In genomic region chr10:116109881-116110280, GRCh38 we compare ENCODE assay signal across 15 cellular contexts.
A peak's percentile ranks its signal among the peaks of the same experiment; 100 is the strongest.
DNase-seq lines count a peak whose midpoint lies in the region; ATAC-seq and TF ChIP-seq lines count a peak whose summit lies in the region.
"Had no signal": no experiment of that assay in that cellular context is flagged by ENCODE, and none has a peak within 500 bp of the region (broad histone marks: within the 10 kb centered on the region; RNA-seq: fewer than 3 reads in every experiment).

No MANE protein-coding gene starts in this region.

- H2AFZ ChIP-seq in mesenchymal stem cell (ENCODE audit: low read depth, low read length) = no peak overlapping the region

- H2BK120ac ChIP-seq in mesenchymal stem cell (ENCODE audit: low read depth, low read length) = no peak overlapping the region

- peak; percentile 19 for ATAC-seq in stimulated activated naive CD8-positive, alpha-beta T cell treated with anti-CD3 and anti-CD28 coated beads, Interleukin-15, amount 100 ng/mL, for 72 hours
- ATAC-seq in stimulated activated naive CD8-positive, alpha-beta T cell treated with anti-CD3 and anti-CD28 coated beads, Interleukin-15, Interleukin-2, amounts not matched to agents 100 U/mL and 50 U/mL, for 24 hours = no peak

- H3K9ac ChIP-seq in mesenchymal stem cell (ENCODE audit: low read length) = no peak overlapping the region

- H3K4me1 ChIP-seq in mesenchymal stem cell (ENCODE audit: control insufficient read depth, insufficient read depth, low read depth, low read length) = peaks cover 19% of the 10 kb centered on the region
- peaks cover 0 to 5% (median 0%) of the 10 kb centered on the region in 4 donors for H3K4me1 ChIP-seq in stomach

- no peak overlapping the region for H4K8ac ChIP-seq in mesenchymal stem cell (ENCODE audit: low read length)

- H3K27ac Mint-ChIP-seq in stimulated activated naive CD8-positive, alpha-beta T cell treated with anti-CD3 and anti-CD28 coated beads, Interleukin-15, amount 100 ng/mL, for 72 hours = no peak overlapping the region
- H3K27ac Mint-ChIP-seq: CD4-positive, alpha-beta memory T cell had no signal

- no peak overlapping the region for H3K18ac ChIP-seq in mesenchymal stem cell (ENCODE audit: low read depth in 1 of 2, low read length in 2 of 2)

- H2AK5ac ChIP-seq in mesenchymal stem cell (ENCODE audit: low read length, severe bottlenecking) = peak overlapping the region; percentile 21

- H3K4me3 Mint-ChIP-seq in stimulated activated naive CD8-positive, alpha-beta T cell treated with anti-CD3 and anti-CD28 coated beads, Interleukin-15, amount 100 ng/mL, for 72 hours = no peak overlapping the region
- H3K4me3 Mint-ChIP-seq: CD4-positive, alpha-beta memory T cell had no signal

- no peak overlapping the region for H3K4me2 ChIP-seq in mesenchymal stem cell (ENCODE audit: low read length, poor library complexity, severe bottlenecking)

- no peaks in the 10 kb centered on the region for H3K9me3 Mint-ChIP-seq in stimulated activated naive CD8-positive, alpha-beta T cell treated with anti-CD3 and anti-CD28 coated beads, Interleukin-15, amount 100 ng/mL, for 72 hours

- 83% methylated on average over 2 of the region's 2 CpGs for WGBS in mesenchymal stem cell
- 89 to 100% (median 92%) methylated on average over 2 of the region's 2 CpGs for WGBS in stomach, 5 donors

- intact Hi-C loops in stomach (cut with DNase I; ENCODE audit: low total_unique reads) = no loop called here

- H3K23ac ChIP-seq in mesenchymal stem cell (ENCODE audit: low read length in 2 of 2) = no peak overlapping the region

- no peak for TF ChIP-seq EP300 in stomach (IDR thresholded peaks at IDR 0.05)

- no peak overlapping the region for H3K27ac ChIP-seq in mesenchymal stem cell (ENCODE audit: low read length, poor library complexity, severe bottlenecking)
- H3K27ac ChIP-seq in stomach = no peak overlapping the region

- H3K27me3 ChIP-seq in mesenchymal stem cell (ENCODE audit: control insufficient read depth in 1 of 2, insufficient read depth in 1 of 2, low read length in 2 of 2) = no peaks in the 10 kb centered on the region
- H3K27me3 ChIP-seq in stomach = no peaks in the 10 kb centered on the region

- TF ChIP-seq POLR2A in stomach (IDR thresholded peaks at IDR 0.05) = no peak

- H3K4me1 Mint-ChIP-seq in stimulated activated naive CD8-positive, alpha-beta T cell treated with anti-CD3 and anti-CD28 coated beads, Interleukin-15, amount 100 ng/mL, for 72 hours = no peaks in the 10 kb centered on the region
- H3K4me1 Mint-ChIP-seq: CD4-positive, alpha-beta memory T cell had no signal

- H3K36me3 ChIP-seq in mesenchymal stem cell (ENCODE audit: control insufficient read depth in 1 of 2, insufficient read depth in 2 of 2, low read depth in 1 of 2, low read length in 2 of 2) (peaks cover 0 to 22% of the 10 kb centered on the region in 2 experiments), stomach (no peaks in the 10 kb centered on the region)

- no peaks in the 10 kb centered on the region for H3K27me3 Mint-ChIP-seq in stimulated activated naive CD8-positive, alpha-beta T cell treated with anti-CD3 and anti-CD28 coated beads, Interleukin-15, amount 100 ng/mL, for 72 hours
- H3K27me3 Mint-ChIP-seq: CD4-positive, alpha-beta memory T cell had no signal

- peaks cover 29% of the 10 kb centered on the region for H3K79me1 ChIP-seq in mesenchymal stem cell (replicated peaks; ENCODE audit: low read length, poor library complexity, severe bottlenecking)

- TF ChIP-seq CTCF in stomach (IDR thresholded peaks at IDR 0.05) = no peak

- no peak overlapping the region for H3K4ac ChIP-seq in mesenchymal stem cell (ENCODE audit: low read depth in 1 of 2, low read length in 2 of 2)

- no peak overlapping the region for H4K91ac ChIP-seq in mesenchymal stem cell (ENCODE audit: low read length)

- H2BK5ac ChIP-seq in mesenchymal stem cell (ENCODE audit: low read depth, low read length, poor library complexity, severe bottlenecking) = no peak overlapping the region

- no peak overlapping the region for H3K14ac ChIP-seq in mesenchymal stem cell (ENCODE audit: low read length in 2 of 2)

- no peaks in the 10 kb centered on the region for H3K9me3 ChIP-seq in mesenchymal stem cell (ENCODE audit: control insufficient read depth, low read length)
- no peaks in the 10 kb centered on the region for H3K9me3 ChIP-seq in stomach

- no peak overlapping the region for H2BK15ac ChIP-seq in mesenchymal stem cell (ENCODE audit: low read depth, poor library complexity, severe bottlenecking)

- H2BK12ac ChIP-seq in mesenchymal stem cell (ENCODE audit: low read length in 2 of 2) = no peak overlapping the region

- H3K4me3 ChIP-seq in mesenchymal stem cell (ENCODE audit: insufficient read depth in 1 of 2, low read depth in 1 of 2, low read length in 2 of 2) = no peak overlapping the region
- no peak overlapping the region for H3K4me3 ChIP-seq in stomach

- no peak for DNase-seq in stimulated activated naive CD8-positive, alpha-beta T cell treated with anti-CD3 and anti-CD28 coated beads, Interleukin-15, amount 100 ng/mL, for 72 hours
- DNase-seq in stimulated activated naive CD8-positive, alpha-beta T cell treated with anti-CD3 and anti-CD28 coated beads, Interleukin-15, Interleukin-2, amounts not matched to agents 100 U/mL and 50 U/mL, for 24 hours = no peak
- DNase-seq in mesenchymal stem cell (no peak), stomach (peak; percentile 8), DMS153 (lab: John Stamatoyannopoulos, UW) (no peak), glomerular visceral epithelial cell (ENCODE audit: extremely low spot score) (no peak), A172 (ENCODE audit: low spot score) (no peak)
- DNase-seq: 8988T; C1 segment of cervical spinal cord; Calu3; CD4-positive, alpha-beta memory T cell; COR-L47; DND-41; GOT3; HCEC 1CT had no signal
